ENCODE assay signal across 9 cellular contexts in the genomic region with DNA sequence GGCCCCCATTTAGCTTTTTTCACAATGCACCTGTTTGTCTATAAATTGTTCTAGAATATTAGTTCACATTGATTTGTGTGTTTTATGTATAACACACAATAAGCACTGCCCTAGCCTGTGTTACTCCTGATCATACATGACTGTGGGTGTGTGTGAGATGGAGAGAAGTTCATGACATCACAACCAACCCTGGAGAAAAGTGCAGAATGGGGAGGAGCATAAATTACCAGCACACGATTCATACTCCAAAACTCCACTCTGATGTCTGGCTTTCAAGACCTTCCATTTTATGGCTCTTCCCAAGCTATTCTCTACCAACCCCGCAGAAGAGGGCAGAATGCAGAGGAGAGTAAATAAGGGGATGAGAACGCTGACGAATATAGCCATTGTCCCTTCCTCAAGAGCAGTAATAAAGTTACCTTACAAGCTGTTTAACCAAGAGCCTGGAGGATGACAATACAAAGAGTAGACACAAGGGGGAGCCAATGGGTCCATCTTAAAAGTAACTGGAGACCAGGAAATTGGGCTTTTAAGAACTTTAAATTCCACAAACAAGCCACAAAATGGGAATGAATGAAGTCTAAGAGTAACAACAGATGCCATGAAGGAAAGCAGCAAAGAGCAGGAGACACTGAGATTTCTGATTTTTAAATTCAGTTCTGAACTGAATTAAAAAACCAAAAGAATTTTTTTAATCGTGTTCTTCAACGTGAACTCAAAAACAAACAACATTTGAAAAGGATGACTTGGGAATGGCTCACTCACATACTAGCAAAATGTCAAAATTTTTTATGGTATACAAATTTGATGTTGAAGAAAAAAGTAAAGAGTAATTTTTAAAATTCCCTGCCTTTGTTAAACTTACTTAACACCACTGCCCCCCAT.
DNase-seq lines count a peak whose midpoint lies in the region; ATAC-seq lines count a peak whose summit lies in the region.
"Had no signal": no experiment of that assay in that cellular context is flagged by ENCODE, and none has a peak within 500 bp of the region (broad histone marks: within the 10 kb centered on the region; RNA-seq: fewer than 3 reads in every experiment).

No MANE protein-coding gene starts in this region.

- CTCF ChIA-PET in activated CD8-positive, alpha-beta memory T cell treated with anti-CD3 and anti-CD28 coated beads, Interleukin-2, amount 10 ng/mL, durations not matched to agents 7 days and 5 days (lab: Charles Lee) = interaction anchor here (0.6 to 1.5 kb wide), 4 partner anchors 13 to 607 kb away, joined by 3 to 4 read pairs (median 3); no protein-coding TSS in a partner anchor

- no peak overlapping the region for H3K4me3 Mint-ChIP-seq in activated CD8-positive, alpha-beta memory T cell treated with anti-CD3 and anti-CD28 coated beads, Interleukin-2, amount 10 ng/mL, durations not matched to agents 7 days and 5 days
- H3K4me3 Mint-ChIP-seq: dendritic cell treated with granulocyte-macrophage colony-stimulating factor and Interleukin-4, amounts not matched to agents 40 ng/mL and 50 ng/mL, for 4 days had no signal

- H3K36me3 Mint-ChIP-seq in activated CD8-positive, alpha-beta memory T cell treated with anti-CD3 and anti-CD28 coated beads, Interleukin-2, amount 10 ng/mL, durations not matched to agents 7 days and 5 days = no peaks in the 10 kb centered on the region

- no peak overlapping the region for H3K27ac Mint-ChIP-seq in activated CD8-positive, alpha-beta memory T cell treated with anti-CD3 and anti-CD28 coated beads, Interleukin-2, amount 10 ng/mL, durations not matched to agents 7 days and 5 days
- H3K27ac Mint-ChIP-seq: dendritic cell treated with granulocyte-macrophage colony-stimulating factor and Interleukin-4, amounts not matched to agents 40 ng/mL and 50 ng/mL, for 4 days had no signal

- peaks cover 2% of the 10 kb centered on the region for H3K27me3 Mint-ChIP-seq in activated CD8-positive, alpha-beta memory T cell treated with anti-CD3 and anti-CD28 coated beads, Interleukin-2, amount 10 ng/mL, durations not matched to agents 7 days and 5 days

- ATAC-seq in activated CD8-positive, alpha-beta memory T cell treated with anti-CD3 and anti-CD28 coated beads, Interleukin-2, amount 10 ng/mL, durations not matched to agents 7 days and 5 days = no peak
- ATAC-seq in HG02870 (IDR thresholded peaks at IDR 0.05; ENCODE audit: unreplicated experiment) (peak; percentile 77), left lobe of liver (peak; percentile 75), GM21825 (IDR thresholded peaks at IDR 0.05; ENCODE audit: unreplicated experiment) (no peak)

- H3K4me1 Mint-ChIP-seq in activated CD8-positive, alpha-beta memory T cell treated with anti-CD3 and anti-CD28 coated beads, Interleukin-2, amount 10 ng/mL, durations not matched to agents 7 days and 5 days = no peaks in the 10 kb centered on the region

- no peaks in the 10 kb centered on the region for H3K9me3 Mint-ChIP-seq in activated CD8-positive, alpha-beta memory T cell treated with anti-CD3 and anti-CD28 coated beads, Interleukin-2, amount 10 ng/mL, durations not matched to agents 7 days and 5 days (ENCODE audit: low read depth)
- H3K9me3 Mint-ChIP-seq: dendritic cell treated with granulocyte-macrophage colony-stimulating factor and Interleukin-4, amounts not matched to agents 40 ng/mL and 50 ng/mL, for 4 days had no signal

- peak; percentile 44 for DNase-seq in activated CD8-positive, alpha-beta memory T cell treated with anti-CD3 and anti-CD28 coated beads, Interleukin-2, amount 10 ng/mL, durations not matched to agents 7 days and 5 days
- DNase-seq in activated CD8-positive, alpha-beta memory T cell treated with anti-CD3 and anti-CD28 coated beads for 24 hours = no peak
- peak; percentile 74 for DNase-seq in NCI-H82 (lab: John Stamatoyannopoulos, UW)
- DNase-seq in brain pericyte (ENCODE audit: low read depth, low spot score) = peak; percentile 41
- DNase-seq in left lobe of liver (ENCODE audit: low spot score) = no peak
- DNase-seq in ecto neural progenitor cell (ENCODE audit: low spot score) = no peak

Comparison
In these comparisons a context has a peak if more than half of its experiments do, and no peak if none do; other contexts are left out.
1. DNase-seq: peak in activated CD8-positive, alpha-beta memory T cell treated with anti-CD3 and anti-CD28 coated beads, Interleukin-2, amount 10 ng/mL, durations not matched to agents 7 days and 5 days (single experiment), NCI-H82 (single experiment) and brain pericyte (single experiment); none in activated CD8-positive, alpha-beta memory T cell treated with anti-CD3 and anti-CD28 coated beads for 24 hours (single experiment), left lobe of liver (single experiment) and ecto neural progenitor cell (single experiment).
2. ATAC-seq: peak in HG02870 (single experiment) and left lobe of liver (single experiment); none in activated CD8-positive, alpha-beta memory T cell treated with anti-CD3 and anti-CD28 coated beads, Interleukin-2, amount 10 ng/mL, durations not matched to agents 7 days and 5 days (single experiment) and GM21825 (single experiment).